ENCODE assay signal across 13 cellular contexts in genomic region chr2:14756981-14757657, GRCh38.
A peak's percentile ranks its signal among the peaks of the same experiment; 100 is the strongest.
DNase-seq lines count a peak whose midpoint lies in the region; ATAC-seq, FAIRE-seq and TF ChIP-seq lines count a peak whose summit lies in the region.
"Had no signal": no experiment of that assay in that cellular context is flagged by ENCODE, and none has a peak within 500 bp of the region (broad histone marks: within the 10 kb centered on the region; RNA-seq: fewer than 3 reads in every experiment).

No MANE protein-coding gene starts in this region.

- ATAC-seq in GM18868 (IDR thresholded peaks at IDR 0.05; ENCODE audit: unreplicated experiment) (no peak), HG02981 (IDR thresholded peaks at IDR 0.05; ENCODE audit: unreplicated experiment) (no peak)
- ATAC-seq: activated T-cell treated with anti-CD3 and anti-CD28 coated beads, Interleukin-2, amount 50 U/mL, for 4 hours; stimulated activated naive B cell treated with anti-CD40 and anti-IgM and Interleukin-4, amounts not matched to agents 10 μg/mL and 1 μg/mL and 100 μg/mL, for 72 hours had no signal

- WGBS in mesodermal cell (ENCODE audit: insufficient coverage in 2 of 2), 2 experiments: 86 to 91% methylated on average over 6 to 7 of the region's 10 CpGs
- 79 to 87% (median 86%) methylated on average over 10 of the region's 10 CpGs for WGBS in small intestine, 3 donors

- DNase-seq in AG09309 (ENCODE audit: low read depth) (peak; percentile 59), MG63 (peak; percentile 74), cardiac fibroblast (ENCODE audit: low read depth in 2 of 2) (peak; percentile 0 to 84), NCI-H1417 (lab: John Stamatoyannopoulos, UW) (no peak), small intestine (no peak)
- DNase-seq: activated T-cell treated with anti-CD3 and anti-CD28 coated beads, Interleukin-2, amount 50 U/mL, for 4 hours; CD4-positive, alpha-beta T cell; NK-92 treated with Interleukin-12 subunit alpha and Interleukin-12 subunit beta, amount 100 ng/mL, for 24 hours; stimulated activated naive B cell treated with anti-CD40 and anti-IgM and Interleukin-4, amounts not matched to agents 10 μg/mL and 1 μg/mL and 100 μg/mL, for 72 hours had no signal

- H3K27ac ChIP-seq in mesodermal cell (ENCODE audit: low read depth, low read length, severe bottlenecking): peak overlapping the region; percentile 82
- H3K27ac ChIP-seq in small intestine (ENCODE audit: low read depth in 1 of 2, low read length in 1 of 2): no peak overlapping the region

- H3K4me1 ChIP-seq in mesodermal cell (ENCODE audit: control insufficient read depth, insufficient read depth, low read length, poor library complexity, severe bottlenecking) (peaks cover 9% of the 10 kb centered on the region), small intestine (ENCODE audit: control insufficient read depth in 2 of 2, insufficient read depth in 1 of 2, low read depth in 1 of 2, low read length in 1 of 2) (no peaks in the 10 kb centered on the region)

- H3K27me3 ChIP-seq in MG63 (no peaks in the 10 kb centered on the region), small intestine (ENCODE audit: control insufficient read depth in 2 of 2, insufficient read depth in 2 of 2, low read length in 2 of 2) (no peaks in the 10 kb centered on the region)

- TF ChIP-seq CTCF in AG09309 (IDR thresholded peaks at IDR 0.05; ENCODE audit: control insufficient read depth, insufficient read depth, low read depth, low read length, missing control alignments) (no peak), cardiac fibroblast (IDR thresholded peaks at IDR 0.05; ENCODE audit: low read depth, low read length) (no peak)

- no peak for FAIRE-seq in small intestine (lab: Jason Lieb, UNC)
- FAIRE-seq: TTC549 had no signal

- H3K36me3 ChIP-seq in MG63 (no peaks in the 10 kb centered on the region), mesodermal cell (ENCODE audit: control insufficient read depth, insufficient read depth, low read length) (no peaks in the 10 kb centered on the region), small intestine (ENCODE audit: control insufficient read depth in 2 of 2, insufficient read depth in 2 of 2, low read length in 2 of 2) (no peaks in the 10 kb centered on the region)

- H3K9me3 ChIP-seq in MG63: no peaks in the 10 kb centered on the region
- no peaks in the 10 kb centered on the region for H3K9me3 ChIP-seq in mesodermal cell (ENCODE audit: control insufficient read depth, low read length)
- H3K9me3 ChIP-seq in small intestine (ENCODE audit: control insufficient read depth, low read depth): no peaks in the 10 kb centered on the region

- no peak overlapping the region for H3K4me3 ChIP-seq in AG09309 (ENCODE audit: control insufficient read depth, low read depth, low read length)
- no peak overlapping the region for H3K4me3 ChIP-seq in MG63
- no peak overlapping the region for H3K4me3 ChIP-seq in cardiac fibroblast (replicated peaks in 1 of 2; ENCODE audit: low read depth in 2 of 2, low read length in 2 of 2)
- no peak overlapping the region for H3K4me3 ChIP-seq in mesodermal cell (ENCODE audit: extremely low read depth, insufficient read depth, low read length, poor library complexity, severe bottlenecking)
- H3K4me3 ChIP-seq in small intestine (ENCODE audit: low read depth in 1 of 2, low read length in 2 of 2): no peak overlapping the region

Comparison
In these comparisons a context has a peak if more than half of its experiments do, and no peak if none do; other contexts are left out.
1. DNase-seq: peak in AG09309 (single experiment), MG63 (single experiment) and cardiac fibroblast (2 of 2); none in NCI-H1417 (0 of 3) and small intestine (single experiment).